Comparison of ENCODE assay signal across 1 cellular context in genomic region chr2:120066708-120067547, GRCh38.
A peak's percentile ranks its signal among the peaks of the same experiment; 100 is the strongest.
TF ChIP-seq lines count a peak whose summit lies in the region.

No MANE protein-coding gene starts in this region.

TF ChIP-seq in SK-N-SH, 30 proteins besides CTCF, POLR2A, EP300 and RAD21:
- no peak for TF ChIP-seq FOXM1 (IDR thresholded peaks at IDR 0.05; ENCODE audit: low read depth)
- TF ChIP-seq POLR2AphosphoS5 (IDR thresholded peaks at IDR 0.05; ENCODE audit: low read depth, low read length) = no peak
- TF ChIP-seq, protein P1, sequence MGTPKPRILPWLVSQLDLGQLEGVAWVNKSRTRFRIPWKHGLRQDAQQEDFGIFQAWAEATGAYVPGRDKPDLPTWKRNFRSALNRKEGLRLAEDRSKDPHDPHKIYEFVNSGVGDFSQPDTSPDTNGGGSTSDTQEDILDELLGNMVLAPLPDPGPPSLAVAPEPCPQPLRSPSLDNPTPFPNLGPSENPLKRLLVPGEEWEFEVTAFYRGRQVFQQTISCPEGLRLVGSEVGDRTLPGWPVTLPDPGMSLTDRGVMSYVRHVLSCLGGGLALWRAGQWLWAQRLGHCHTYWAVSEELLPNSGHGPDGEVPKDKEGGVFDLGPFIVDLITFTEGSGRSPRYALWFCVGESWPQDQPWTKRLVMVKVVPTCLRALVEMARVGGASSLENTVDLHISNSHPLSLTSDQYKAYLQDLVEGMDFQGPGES (IDR thresholded peaks at IDR 0.05; ENCODE audit: low read depth, low read length) = no peak
- no peak for TF ChIP-seq MAX (IDR thresholded peaks at IDR 0.05; ENCODE audit: low read depth)
- TF ChIP-seq YY1 (IDR thresholded peaks at IDR 0.05; ENCODE audit: low read depth) = 0 out of 2 replicates have a peak, but pooled peaks have one; percentile 47
- TF ChIP-seq, protein P2, sequence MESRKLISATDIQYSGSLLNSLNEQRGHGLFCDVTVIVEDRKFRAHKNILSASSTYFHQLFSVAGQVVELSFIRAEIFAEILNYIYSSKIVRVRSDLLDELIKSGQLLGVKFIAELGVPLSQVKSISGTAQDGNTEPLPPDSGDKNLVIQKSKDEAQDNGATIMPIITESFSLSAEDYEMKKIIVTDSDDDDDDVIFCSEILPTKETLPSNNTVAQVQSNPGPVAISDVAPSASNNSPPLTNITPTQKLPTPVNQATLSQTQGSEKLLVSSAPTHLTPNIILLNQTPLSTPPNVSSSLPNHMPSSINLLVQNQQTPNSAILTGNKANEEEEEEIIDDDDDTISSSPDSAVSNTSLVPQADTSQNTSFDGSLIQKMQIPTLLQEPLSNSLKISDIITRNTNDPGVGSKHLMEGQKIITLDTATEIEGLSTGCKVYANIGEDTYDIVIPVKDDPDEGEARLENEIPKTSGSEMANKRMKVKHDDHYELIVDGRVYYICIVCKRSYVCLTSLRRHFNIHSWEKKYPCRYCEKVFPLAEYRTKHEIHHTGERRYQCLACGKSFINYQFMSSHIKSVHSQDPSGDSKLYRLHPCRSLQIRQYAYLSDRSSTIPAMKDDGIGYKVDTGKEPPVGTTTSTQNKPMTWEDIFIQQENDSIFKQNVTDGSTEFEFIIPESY (IDR thresholded peaks at IDR 0.05; ENCODE audit: borderline replicate concordance, low read depth) = no peak
